ENCODE assay signal across 15 cellular contexts in the genomic region with DNA sequence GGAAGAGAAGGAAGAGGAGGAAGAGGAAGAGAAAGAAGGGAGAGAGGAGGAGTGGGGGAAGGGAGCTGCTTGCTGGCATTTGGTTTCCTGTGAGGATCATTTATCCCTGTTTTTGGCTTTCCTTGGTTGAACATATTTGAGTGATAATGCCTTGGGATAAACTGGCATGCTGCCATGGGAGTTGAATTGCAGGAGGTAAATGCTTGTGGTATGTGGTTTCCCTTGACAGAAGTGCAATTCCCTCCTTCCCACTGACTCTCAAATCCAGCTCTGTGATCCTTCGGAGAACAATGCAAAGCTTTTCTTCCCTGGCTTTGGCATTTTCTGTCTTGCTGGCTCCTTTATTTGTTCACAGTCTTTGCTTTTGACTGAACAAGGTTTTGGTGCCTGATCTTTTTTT. TPM values are rescaled to one million over a fixed set of nuclear protein-coding genes. Genes with fewer than 3 reads are reported as not detected.
DNase-seq lines count a peak whose midpoint lies in the region; ATAC-seq, FAIRE-seq and TF ChIP-seq lines count a peak whose summit lies in the region.
"Had no signal": no experiment of that assay in that cellular context is flagged by ENCODE, and none has a peak within 500 bp of the region (broad histone marks: within the 10 kb centered on the region; RNA-seq: fewer than 3 reads in every experiment).

No MANE protein-coding gene starts in this region.

- TF ChIP-seq CTCF in H1 (IDR thresholded peaks at IDR 0.05; ENCODE audit: control extremely low read depth in 1 of 3, insufficient read depth in 1 of 3, low read depth in 1 of 3, low read length in 3 of 3), result no peak
- TF ChIP-seq CTCF in osteoblast (IDR thresholded peaks at IDR 0.05; ENCODE audit: extremely low read depth, low read depth, low read length), result no peak
- no peak for TF ChIP-seq CTCF in CD8-positive, alpha-beta T cell (IDR thresholded peaks at IDR 0.05)

- no peak overlapping the region for H3K23ac ChIP-seq in H1 (ENCODE audit: insufficient read length)

- H2BK120ac ChIP-seq in H1 (replicated peaks; ENCODE audit: low read depth, low read length), result no peak overlapping the region

- H2AK5ac ChIP-seq in H1 (ENCODE audit: low read depth, low read length), result no peak overlapping the region

- H3K4me1 ChIP-seq in HAP-1 (peaks cover 4% of the 10 kb centered on the region), H1 (replicated peaks in 1 of 4; ENCODE audit: control insufficient read depth in 3 of 4, insufficient read depth in 4 of 4, low read length in 3 of 4) (peaks cover 5 to 15% (median 9%) of the 10 kb centered on the region in 4 experiments; a peak in 6 of 7 replicates), osteoblast (ENCODE audit: insufficient read depth, low read length) (peaks cover 8% of the 10 kb centered on the region)
- no peaks in the 10 kb centered on the region for H3K4me1 ChIP-seq in CD8-positive, alpha-beta T cell (ENCODE audit: insufficient read depth, low read length)
- H3K4me1 ChIP-seq: gastrocnemius medialis, right lobe of liver had no signal

- H3K79me1 ChIP-seq in H1 (ENCODE audit: low read depth, low read length), result no peaks in the 10 kb centered on the region

- H3K4me3 Mint-ChIP-seq in stimulated activated naive CD8-positive, alpha-beta T cell treated with anti-CD3 and anti-CD28 coated beads, Interleukin-15, amount 100 ng/mL, for 72 hours, result no peak overlapping the region
- H3K4me3 Mint-ChIP-seq in CD8-positive, alpha-beta T cell, result no peak overlapping the region
- H3K4me3 Mint-ChIP-seq: activated CD8-positive, alpha-beta T cell treated with anti-CD3 and anti-CD28 coated beads for 36 hours; activated naive CD8-positive, alpha-beta T cell treated with anti-CD3 and anti-CD28 coated beads, Interleukin-2, amount 50 U/mL, for 24 hours had no signal

- H4K5ac ChIP-seq in H1 (ENCODE audit: insufficient read length, low read depth, low read length), result no peak overlapping the region

- in situ Hi-C loops in HAP-1 (cut with MboI; ENCODE audit: low sequenced_read_pairs), result no loop called here

- no peak overlapping the region; the same call in 1 of the 2 replicates for H2BK12ac ChIP-seq in H1 (ENCODE audit: low read depth, low read length)

- no peak overlapping the region for H2BK5ac ChIP-seq in H1 (ENCODE audit: low read depth, low read length)

- H3K27me3 ChIP-seq in HAP-1 (ENCODE audit: low read depth), result no peaks in the 10 kb centered on the region
- no peaks in the 10 kb centered on the region for H3K27me3 ChIP-seq in H1 (replicated peaks in 1 of 4; ENCODE audit: control insufficient read depth in 3 of 4, extremely low read depth in 1 of 4, insufficient read depth in 3 of 4, low read length in 3 of 4)
- peaks cover 3% of the 10 kb centered on the region for H3K27me3 ChIP-seq in osteoblast (ENCODE audit: insufficient read depth, low read length)
- H3K27me3 ChIP-seq in CD8-positive, alpha-beta T cell (ENCODE audit: insufficient read depth, low read length), result no peaks in the 10 kb centered on the region
- H3K27me3 ChIP-seq: gastrocnemius medialis, right lobe of liver had no signal

- H2AFZ ChIP-seq in H1 (ENCODE audit: low read length), result peak overlapping the region; percentile 65; the same call in 1 of the 2 replicates
- no peak overlapping the region for H2AFZ ChIP-seq in osteoblast (ENCODE audit: low read length)

- ATAC-seq in stimulated activated naive CD8-positive, alpha-beta T cell treated with anti-CD3 and anti-CD28 coated beads, Interleukin-15, amount 100 ng/mL, for 72 hours, result no peak
- ATAC-seq in GM18861 (IDR thresholded peaks at IDR 0.05; ENCODE audit: unreplicated experiment), result no peak
- ATAC-seq in CD8-positive, alpha-beta T cell, result no peak
- ATAC-seq: activated CD8-positive, alpha-beta T cell treated with anti-CD3 and anti-CD28 coated beads for 36 hours; activated naive CD8-positive, alpha-beta T cell treated with anti-CD3 and anti-CD28 coated beads, Interleukin-2, amount 50 U/mL, for 24 hours; gastrocnemius medialis; right lobe of liver had no signal

- CTCF ChIA-PET in H1 (lab: Charles Lee; ENCODE audit: partially characterized antibody), result interaction anchor here (0.8 kb wide), 1 partner anchor 9 kb away, joined by 3 read pairs; no protein-coding TSS in a partner anchor
- CTCF ChIA-PET in CD8-positive, alpha-beta T cell (lab: Charles Lee), result interaction anchor here (0.9 kb wide), 1 partner anchor 8 kb away, joined by 3 read pairs; no protein-coding TSS in a partner anchor

- no peak overlapping the region for H3K18ac ChIP-seq in H1 (ENCODE audit: extremely low read depth, low read length)

- no peak overlapping the region for H2BK15ac ChIP-seq in H1 (ENCODE audit: low read length)

- no peak overlapping the region for H4K8ac ChIP-seq in H1 (ENCODE audit: extremely low read depth, insufficient read depth, low read length)

- H4K91ac ChIP-seq in H1 (replicated peaks; ENCODE audit: insufficient read length, low read length), result no peak overlapping the region

- no peaks in the 10 kb centered on the region for H4K20me1 ChIP-seq in H1 (replicated peaks in 1 of 2; ENCODE audit: control insufficient read depth in 1 of 2, insufficient read depth in 2 of 2, low read length in 2 of 2)
- no peaks in the 10 kb centered on the region for H4K20me1 ChIP-seq in osteoblast (ENCODE audit: insufficient read depth, low read length)

- H3K56ac ChIP-seq in H1 (replicated peaks; ENCODE audit: insufficient read length, low read depth, low read length), result no peak overlapping the region

- H3K4me1 Mint-ChIP-seq in stimulated activated naive CD8-positive, alpha-beta T cell treated with anti-CD3 and anti-CD28 coated beads, Interleukin-15, amount 100 ng/mL, for 72 hours, result peaks cover 3% of the 10 kb centered on the region
- peaks cover 4% of the 10 kb centered on the region for H3K4me1 Mint-ChIP-seq in CD8-positive, alpha-beta T cell (ENCODE audit: low read depth)
- H3K4me1 Mint-ChIP-seq: activated naive CD8-positive, alpha-beta T cell treated with anti-CD3 and anti-CD28 coated beads, Interleukin-2, amount 50 U/mL, for 24 hours had no signal

- no peaks in the 10 kb centered on the region for H3K36me3 ChIP-seq in HAP-1 (replicated peaks)
- no peaks in the 10 kb centered on the region for H3K36me3 ChIP-seq in H1 (ENCODE audit: control insufficient read depth in 2 of 4, insufficient read depth in 4 of 4, low read length in 3 of 4)
- no peaks in the 10 kb centered on the region for H3K36me3 ChIP-seq in osteoblast (ENCODE audit: insufficient read depth, low read length)
- no peaks in the 10 kb centered on the region for H3K36me3 ChIP-seq in CD8-positive, alpha-beta T cell (ENCODE audit: insufficient read depth, low read length)
- H3K36me3 ChIP-seq: gastrocnemius medialis, right lobe of liver had no signal

- H3K4me3 ChIP-seq in HAP-1, result no peak overlapping the region
- H3K4me3 ChIP-seq in H1 (ENCODE audit: extremely low read depth in 1 of 4, insufficient read depth in 2 of 4, low read depth in 3 of 4, low read length in 4 of 4), result no peak overlapping the region
- no peak overlapping the region for H3K4me3 ChIP-seq in osteoblast (ENCODE audit: insufficient read depth, low read length)
- H3K4me3 ChIP-seq in CD8-positive, alpha-beta T cell (ENCODE audit: low read depth, low read length), result no peak overlapping the region
- H3K4me3 ChIP-seq: gastrocnemius medialis, right lobe of liver had no signal

- H3K9me3 ChIP-seq in HAP-1 (no peaks in the 10 kb centered on the region), H1 (ENCODE audit: insufficient read depth in 2 of 2, low read depth in 1 of 2, low read length in 1 of 2) (no peaks in the 10 kb centered on the region), osteoblast (ENCODE audit: low read depth, low read length) (no peaks in the 10 kb centered on the region)
- no peaks in the 10 kb centered on the region for H3K9me3 ChIP-seq in CD8-positive, alpha-beta T cell (ENCODE audit: low read length)
- H3K9me3 ChIP-seq: gastrocnemius medialis, right lobe of liver had no signal

- POLR2A ChIA-PET in H1 (lab: Charles Lee; ENCODE audit: partially characterized antibody), result no interaction called here
- POLR2A ChIA-PET in CD8-positive, alpha-beta T cell (lab: Charles Lee), result no interaction called here

- TF ChIP-seq POLR2A in H1 (IDR thresholded peaks at IDR 0.05; ENCODE audit: control extremely low read depth in 1 of 2, low read depth in 2 of 2, low read length in 2 of 2), result no peak

- no peak overlapping the region for H3K14ac ChIP-seq in H1 (ENCODE audit: insufficient read length)

- H3K4me2 ChIP-seq in H1 (ENCODE audit: insufficient read depth in 1 of 2, low read depth in 2 of 2, low read length in 2 of 2) (no peak overlapping the region), osteoblast (ENCODE audit: insufficient read depth, low read length) (peak overlapping the region; percentile 36)

- H3K79me2 ChIP-seq in H1 (ENCODE audit: control insufficient read depth in 1 of 2, insufficient read depth in 2 of 2, low read length in 2 of 2), result no peaks in the 10 kb centered on the region
- H3K79me2 ChIP-seq in osteoblast (ENCODE audit: insufficient read depth, low read length), result no peaks in the 10 kb centered on the region

- no peaks in the 10 kb centered on the region for H3K27me3 Mint-ChIP-seq in stimulated activated naive CD8-positive, alpha-beta T cell treated with anti-CD3 and anti-CD28 coated beads, Interleukin-15, amount 100 ng/mL, for 72 hours
- H3K27me3 Mint-ChIP-seq in CD8-positive, alpha-beta T cell (ENCODE audit: low read depth), result no peaks in the 10 kb centered on the region
- H3K27me3 Mint-ChIP-seq: activated CD8-positive, alpha-beta T cell treated with anti-CD3 and anti-CD28 coated beads for 36 hours; activated naive CD8-positive, alpha-beta T cell treated with anti-CD3 and anti-CD28 coated beads, Interleukin-2, amount 50 U/mL, for 24 hours had no signal

- no peak overlapping the region for H3K4ac ChIP-seq in H1 (replicated peaks; ENCODE audit: insufficient read length, low read depth, low read length)

- TF ChIP-seq EP300 in H1 (IDR thresholded peaks at IDR 0.05; ENCODE audit: borderline replicate concordance in 1 of 2, low read depth in 2 of 2, low read length in 2 of 2), result no peak

- TF ChIP-seq RAD21 in H1 (IDR thresholded peaks at IDR 0.05 in 1 of 2, conservative IDR thresholded peaks at IDR 0.05 in 1 of 2; ENCODE audit: low read depth in 2 of 2, low read length in 2 of 2), result no peak

- FAIRE-seq in H1 (lab: Jason Lieb, UNC), result no peak
- FAIRE-seq: G401.6 had no signal

- no peaks in the 10 kb centered on the region for H3K36me3 Mint-ChIP-seq in CD8-positive, alpha-beta T cell

- H3K9me3 Mint-ChIP-seq in stimulated activated naive CD8-positive, alpha-beta T cell treated with anti-CD3 and anti-CD28 coated beads, Interleukin-15, amount 100 ng/mL, for 72 hours, result no peaks in the 10 kb centered on the region
- H3K9me3 Mint-ChIP-seq in CD8-positive, alpha-beta T cell, result no peaks in the 10 kb centered on the region
- H3K9me3 Mint-ChIP-seq: activated CD8-positive, alpha-beta T cell treated with anti-CD3 and anti-CD28 coated beads for 36 hours; activated naive CD8-positive, alpha-beta T cell treated with anti-CD3 and anti-CD28 coated beads, Interleukin-2, amount 50 U/mL, for 24 hours had no signal

- no peaks in the 10 kb centered on the region for H3K23me2 ChIP-seq in H1 (ENCODE audit: low read depth, low read length)

- intact Hi-C loops in CD8-positive, alpha-beta T cell (cut with DNase I, micrococcal nuclease), result no loop called here

- WGBS in H1 (ENCODE audit: extremely low coverage in 1 of 2, insufficient coverage in 1 of 2, insufficient read length in 1 of 2, insufficient replicate concordance in 2 of 2, low coverage in 1 of 2, low lambda C conversion rate in 2 of 2, missing lambda C conversion rate in 1 of 2), 2 experiments, result 40% methylated on average over 1 of the region's 1 CpG; no CpG with 5 or more reads in 1 of the 2 experiments

- H3K27ac ChIP-seq in H1 (ENCODE audit: low read depth, low read length), result no peak overlapping the region
- H3K27ac ChIP-seq in osteoblast (ENCODE audit: low read depth, low read length), result no peak overlapping the region
- no peak overlapping the region for H3K27ac ChIP-seq in CD8-positive, alpha-beta T cell (ENCODE audit: low read depth, low read length)
- H3K27ac ChIP-seq: gastrocnemius medialis, right lobe of liver had no signal

- no peak overlapping the region for H3K9ac ChIP-seq in H1 (replicated peaks in 1 of 4; ENCODE audit: extremely low read depth in 1 of 4, low read depth in 3 of 4, low read length in 3 of 4)

- H2BK20ac ChIP-seq in H1 (ENCODE audit: low read length), result no peak overlapping the region

- peak; percentile 75 to 83 for DNase-seq in HAP-1 (ENCODE audit: low spot score in 2 of 2)
- peak; percentile 49 for DNase-seq in NCI-H69 (lab: John Stamatoyannopoulos, UW)
- no peak for DNase-seq in H1 (ENCODE audit: low read depth in 1 of 2, low spot score in 2 of 2)
- DNase-seq in osteoblast (ENCODE audit: insufficient read length, low spot score, missing footprints), result peak; percentile 90
- DNase-seq in stimulated activated naive CD8-positive, alpha-beta T cell treated with anti-CD3 and anti-CD28 coated beads, Interleukin-15, amount 100 ng/mL, for 72 hours, result no peak
- no peak for DNase-seq in CD8-positive, alpha-beta T cell
- no peak for DNase-seq in NOMO-1 treated with dmso at 0.1 percent for 144 hours (lab: John Stamatoyannopoulos, UW; ENCODE audit: unreplicated experiment)
- DNase-seq: activated CD8-positive, alpha-beta T cell treated with anti-CD3 and anti-CD28 coated beads for 36 hours; activated naive CD8-positive, alpha-beta T cell treated with anti-CD3 and anti-CD28 coated beads, Interleukin-2, amount 50 U/mL, for 24 hours; gastrocnemius medialis; NCI-H446 treated with DMSO at 0.1 percent for 48 hours; right lobe of liver had no signal

- no peak overlapping the region for H3K27ac Mint-ChIP-seq in stimulated activated naive CD8-positive, alpha-beta T cell treated with anti-CD3 and anti-CD28 coated beads, Interleukin-15, amount 100 ng/mL, for 72 hours
- no peak overlapping the region for H3K27ac Mint-ChIP-seq in CD8-positive, alpha-beta T cell
- H3K27ac Mint-ChIP-seq: activated CD8-positive, alpha-beta T cell treated with anti-CD3 and anti-CD28 coated beads for 36 hours; activated naive CD8-positive, alpha-beta T cell treated with anti-CD3 and anti-CD28 coated beads, Interleukin-2, amount 50 U/mL, for 24 hours had no signal

RNA-seq across cellular contexts. Expression of a gene that starts 27.2 kb away (rescaled TPM):
- not detected in 2 replicates for total RNA-seq in H1 (2021; fragmentation: NEBNext Ultra II Directional; extraction: Animal tissue kit (Norgen Biotek cat#: 25700))
- 0.63 TPM in 1 of 2 replicates, not detected in the other for polyA plus RNA-seq in H1 (2011; rRNA removed)
- 0.18 TPM for polyA plus RNA-seq in H1 (2011; cell fraction: cytosol; rRNA removed)
- 0.40 TPM for polyA plus RNA-seq in H1 (2011; cell fraction: nucleus; rRNA removed)
- polyA plus RNA-seq in H1 (2012, experiment 1 of 2), result not detected in 4 replicates
- not detected for polyA plus RNA-seq in H1 (2012, experiment 2 of 2)
- polyA plus RNA-seq in H1 (2013, experiment 1 of 2), result 0.04 TPM
- polyA plus RNA-seq in H1 (2013, experiment 2 of 2), result not detected
- polyA minus RNA-seq in H1 (2011; rRNA and poly(A)+ RNA removed), result not detected in 2 replicates
- polyA minus RNA-seq in H1 (2011; cell fraction: cytosol; rRNA and poly(A)+ RNA removed), result not detected
- not detected for polyA minus RNA-seq in H1 (2011; cell fraction: nucleus; rRNA and poly(A)+ RNA removed)
- total RNA-seq in osteoblast, result not detected in 2 replicates
- total RNA-seq in CD8-positive, alpha-beta T cell, result not detected
- total RNA-seq: activated CD8-positive, alpha-beta T cell treated with anti-CD3 and anti-CD28 coated beads for 36 hours; gastrocnemius medialis; lung microvascular endothelial cell; right lobe of liver had no signal

RNA-seq across cellular contexts. Expression of a gene that starts 59.4 kb away (rescaled TPM):
- not detected in 2 replicates for total RNA-seq in H1 (2021; fragmentation: NEBNext Ultra II Directional; extraction: Animal tissue kit (Norgen Biotek cat#: 25700))
- not detected in 2 replicates for polyA plus RNA-seq in H1 (2011; rRNA removed)
- polyA plus RNA-seq in H1 (2011; cell fraction: cytosol; rRNA removed), result not detected
- not detected for polyA plus RNA-seq in H1 (2011; cell fraction: nucleus; rRNA removed)
- 0.57 to 0.94 TPM (median 0.69 TPM) in 4 replicates for polyA plus RNA-seq in H1 (2012, experiment 1 of 2)
- polyA plus RNA-seq in H1 (2012, experiment 2 of 2), result not detected
- polyA plus RNA-seq in H1 (2013, experiment 1 of 2), result not detected
- not detected for polyA plus RNA-seq in H1 (2013, experiment 2 of 2)
- polyA minus RNA-seq in H1 (2011; rRNA and poly(A)+ RNA removed), result not detected in 2 replicates
- polyA minus RNA-seq in H1 (2011; cell fraction: cytosol; rRNA and poly(A)+ RNA removed), result not detected
- polyA minus RNA-seq in H1 (2011; cell fraction: nucleus; rRNA and poly(A)+ RNA removed), result not detected
- not detected in 2 replicates for total RNA-seq in osteoblast
- not detected for total RNA-seq in CD8-positive, alpha-beta T cell
- total RNA-seq: activated CD8-positive, alpha-beta T cell treated with anti-CD3 and anti-CD28 coated beads for 36 hours; gastrocnemius medialis; lung microvascular endothelial cell; right lobe of liver had no signal

Comparison
In these comparisons a context has a peak if more than half of its experiments do, and no peak if none do; other contexts are left out.
1. DNase-seq: peak in HAP-1 (2 of 2), NCI-H69 (single experiment) and osteoblast (single experiment); none in H1 (0 of 2), stimulated activated naive CD8-positive, alpha-beta T cell treated with anti-CD3 and anti-CD28 coated beads, Interleukin-15, amount 100 ng/mL, for 72 hours (0 of 2), CD8-positive, alpha-beta T cell (0 of 7) and NOMO-1 treated with dmso at 0.1 percent for 144 hours (single experiment).